ENCODE assay signal across 20 cellular contexts in genomic region chr11:84468255-84468654, GRCh38.
"Had no signal": no experiment of that assay in that cellular context is flagged by ENCODE, and none has a peak within 500 bp of the region (broad histone marks: within the 10 kb centered on the region; RNA-seq: fewer than 3 reads in every experiment).

No MANE protein-coding gene starts in this region.

- H2AFZ ChIP-seq: hepatocyte had no signal

- H3K27ac ChIP-seq: adrenal gland, esophagus squamous epithelium, hepatocyte, ovary, psoas muscle, right lobe of liver, testis, upper lobe of left lung had no signal

- H3K36me3 Mint-ChIP-seq: activated naive CD4-positive, alpha-beta T cell treated with anti-CD3 and anti-CD28 coated beads, Interleukin-2, amount 50 U/mL, for 72 hours had no signal

- H3K79me2 ChIP-seq: hepatocyte had no signal

- H3K4me2 ChIP-seq: hepatocyte, smooth muscle cell had no signal

- H3K4me1 Mint-ChIP-seq: activated CD4-positive, alpha-beta T cell treated with anti-CD3 and anti-CD28 coated beads for 36 hours had no signal

- H3K36me3 ChIP-seq: adrenal gland, esophagus squamous epithelium, ovary, right lobe of liver, upper lobe of left lung had no signal

- H3K4me1 ChIP-seq: adrenal gland, esophagus squamous epithelium, psoas muscle, right lobe of liver, testis, upper lobe of left lung had no signal

- H3K4me3 ChIP-seq: adrenal gland, esophagus squamous epithelium, hepatocyte, ovary, psoas muscle, right lobe of liver, smooth muscle cell, testis, upper lobe of left lung had no signal

- ATAC-seq: activated CD4-positive, alpha-beta T cell treated with anti-CD3 and anti-CD28 coated beads for 36 hours; activated naive CD4-positive, alpha-beta T cell treated with anti-CD3 and anti-CD28 coated beads, Interleukin-2, amount 50 U/mL, for 72 hours; effector memory CD8-positive, alpha-beta T cell; left lobe of liver; psoas muscle; right lobe of liver had no signal

- H3K4me3 Mint-ChIP-seq: activated CD4-positive, alpha-beta T cell treated with anti-CD3 and anti-CD28 coated beads for 36 hours; effector memory CD8-positive, alpha-beta T cell had no signal

- H3K27ac Mint-ChIP-seq: activated CD4-positive, alpha-beta T cell treated with anti-CD3 and anti-CD28 coated beads for 36 hours; activated naive CD4-positive, alpha-beta T cell treated with anti-CD3 and anti-CD28 coated beads, Interleukin-2, amount 50 U/mL, for 72 hours; effector memory CD8-positive, alpha-beta T cell had no signal

- H3K9me3 ChIP-seq: adrenal gland, esophagus squamous epithelium, ovary, psoas muscle, right lobe of liver, testis, upper lobe of left lung had no signal

- H3K27me3 Mint-ChIP-seq: activated CD4-positive, alpha-beta T cell treated with anti-CD3 and anti-CD28 coated beads for 36 hours; effector memory CD8-positive, alpha-beta T cell had no signal

- DNase-seq: activated CD4-positive, alpha-beta T cell treated with anti-CD3 and anti-CD28 coated beads for 36 hours; activated CD4-positive, alpha-beta T cell treated with anti-CD3 and anti-CD28 coated beads, Interleukin-2, amount 50 U/mL, for 48 hours; activated gamma-delta T cell treated with Interleukin-2 at 50 U/mL for 16 hours; adrenal gland; caudate nucleus; effector memory CD8-positive, alpha-beta T cell; esophagus squamous epithelium; foreskin fibroblast; mammary epithelial cell; midbrain; ovary; psoas muscle; right lobe of liver; stimulated activated CD4-positive, alpha-beta T cell treated with anti-CD3 and anti-CD28 coated beads, Interleukin-4, amount 100 ng/mL, for 1 hour; testis; upper lobe of left lung had no signal
